ENCODE assay signal across 35 cellular contexts in the genomic region with DNA sequence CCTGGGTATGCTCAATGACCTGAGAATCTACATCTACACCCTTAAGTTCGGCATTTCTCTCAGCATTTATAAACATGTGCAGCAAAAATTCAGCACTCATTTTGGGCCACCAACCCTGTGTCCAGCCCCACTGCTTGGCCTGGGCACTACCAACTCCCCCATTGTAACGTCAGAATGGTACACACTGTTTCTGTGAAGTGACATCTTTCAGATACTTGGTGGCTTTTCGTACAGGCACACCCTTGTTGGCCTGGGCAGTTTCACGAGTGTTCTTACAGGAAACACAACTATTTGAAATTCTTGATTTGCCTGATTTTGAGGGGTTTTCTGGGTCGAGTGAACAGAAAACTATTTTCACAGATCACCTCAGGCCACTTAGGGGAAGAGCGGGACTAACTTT. TPM values are rescaled to one million over a fixed set of nuclear protein-coding genes. Genes with fewer than 3 reads are reported as not detected.
"Had no signal": no experiment of that assay in that cellular context is flagged by ENCODE, and none has a peak within 500 bp of the region (broad histone marks: within the 10 kb centered on the region; RNA-seq: fewer than 3 reads in every experiment).

No MANE protein-coding gene starts in this region.

- H3K9me3 Mint-ChIP-seq: activated B cell treated with CpG ODN at 0.5 μM for 24 hours; activated CD4-positive, alpha-beta memory T cell treated with anti-CD3 and anti-CD28 coated beads for 36 hours; activated naive CD4-positive, alpha-beta T cell treated with anti-CD3 and anti-CD28 coated beads, Interleukin-2, amount 10 ng/mL, durations not matched to agents 7 days and 5 days; activated naive CD8-positive, alpha-beta T cell treated with anti-CD3 and anti-CD28 coated beads for 36 hours; activated T-cell treated with anti-CD3 and anti-CD28 coated beads, Interleukin-2, amount 50 U/mL, for 4 hours; T-cell had no signal

- H3K27ac ChIP-seq: ascending aorta, PC-9, RWPE1, VCaP had no signal

- H3K9me3 ChIP-seq: ascending aorta had no signal

- H3K4me1 Mint-ChIP-seq: activated naive CD4-positive, alpha-beta T cell treated with anti-CD3 and anti-CD28 coated beads, Interleukin-2, amount 10 ng/mL, durations not matched to agents 7 days and 5 days had no signal

- H3K36me3 ChIP-seq: ascending aorta had no signal

- H3K36me3 Mint-ChIP-seq: activated CD4-positive, alpha-beta memory T cell treated with anti-CD3 and anti-CD28 coated beads for 36 hours; activated naive CD4-positive, alpha-beta T cell treated with anti-CD3 and anti-CD28 coated beads, Interleukin-2, amount 10 ng/mL, durations not matched to agents 7 days and 5 days; activated naive CD8-positive, alpha-beta T cell treated with anti-CD3 and anti-CD28 coated beads for 36 hours; T-cell had no signal

- H3K27me3 ChIP-seq: ascending aorta had no signal

- H3K27ac Mint-ChIP-seq: activated B cell treated with CpG ODN at 0.5 μM for 24 hours; activated CD4-positive, alpha-beta memory T cell treated with anti-CD3 and anti-CD28 coated beads for 36 hours; activated naive CD4-positive, alpha-beta T cell treated with anti-CD3 and anti-CD28 coated beads, Interleukin-2, amount 10 ng/mL, durations not matched to agents 7 days and 5 days; activated naive CD8-positive, alpha-beta T cell treated with anti-CD3 and anti-CD28 coated beads for 36 hours; T-cell had no signal

- FAIRE-seq: RCC 7860 had no signal

- H3K4me1 ChIP-seq: ascending aorta had no signal

- H3K4me3 Mint-ChIP-seq: activated B cell treated with CpG ODN at 0.5 μM for 24 hours; activated CD4-positive, alpha-beta memory T cell treated with anti-CD3 and anti-CD28 coated beads for 36 hours; activated naive CD4-positive, alpha-beta T cell treated with anti-CD3 and anti-CD28 coated beads, Interleukin-2, amount 10 ng/mL, durations not matched to agents 7 days and 5 days; activated naive CD8-positive, alpha-beta T cell treated with anti-CD3 and anti-CD28 coated beads for 36 hours; activated T-cell treated with anti-CD3 and anti-CD28 coated beads, Interleukin-2, amount 50 U/mL, for 4 hours; T-cell had no signal

- H3K4me3 ChIP-seq: ascending aorta, PC-9 had no signal

- DNase-seq: activated B cell treated with CpG ODN at 0.5 μM for 24 hours; activated CD4-positive, alpha-beta memory T cell treated with anti-CD3 and anti-CD28 coated beads for 36 hours; activated CD4-positive, alpha-beta T cell treated with anti-CD3 and anti-CD28 coated beads for 4 hours; activated CD4-positive, alpha-beta T cell treated with anti-CD3 and anti-CD28 coated beads, Interleukin-2, amount 50 U/mL, for 1 hour; activated CD4-positive, CD25-positive, alpha-beta regulatory T cell treated with anti-CD3 and anti-CD28 coated beads, Interleukin-2, amount 50 U/mL, for 72 hours; activated CD8-positive, alpha-beta memory T cell treated with anti-CD3 and anti-CD28 coated beads, Interleukin-2, amount 50 U/mL, for 4 hours; activated effector memory CD4-positive, alpha-beta T cell treated with Interleukin-2 at 50 U/mL for 16 hours; activated naive CD4-positive, alpha-beta T cell treated with anti-CD3 and anti-CD28 coated beads, Interleukin-2, amount 10 ng/mL, durations not matched to agents 7 days and 5 days; activated naive CD8-positive, alpha-beta T cell treated with anti-CD3 and anti-CD28 coated beads for 36 hours; activated T-cell treated with anti-CD3 and anti-CD28 coated beads for 4 hours; activated T-cell treated with anti-CD3 and anti-CD28 coated beads, Interleukin-2, amount 50 U/mL, for 4 hours; amniotic stem cell; Karpas-422; NCI-H1048; NCI-H1105 treated with DMSO at 0.1 percent for 48 hours; NCI-H1436; NCI-H1694; NCI-H1930; NCI-H2081 treated with DMSO at 0.1 percent for 48 hours; NCI-H226; NCI-H446 treated with DMSO at 0.1 percent for 48 hours; NCI-H524; PC-9; SIG-M5; T-cell; T-helper 2 cell; T-helper 9 cell had no signal

- H2AFZ ChIP-seq: PC-9 had no signal

- H3K4me2 ChIP-seq: PC-9 had no signal

RNA-seq across cellular contexts. Expression of a gene that starts 46.0 kb away (rescaled TPM):
- total RNA-seq: activated B cell treated with CpG ODN at 0.5 μM for 24 hours; activated CD4-positive, alpha-beta memory T cell treated with anti-CD3 and anti-CD28 coated beads for 36 hours; activated naive CD8-positive, alpha-beta T cell treated with anti-CD3 and anti-CD28 coated beads for 36 hours; ascending aorta; cardiac septum; MCF 10A; PC-9; Right ventricle myocardium inferior; SK-MEL-5 had no signal
